Comparison of ENCODE assay signal across 9 cellular contexts in the genomic region with DNA sequence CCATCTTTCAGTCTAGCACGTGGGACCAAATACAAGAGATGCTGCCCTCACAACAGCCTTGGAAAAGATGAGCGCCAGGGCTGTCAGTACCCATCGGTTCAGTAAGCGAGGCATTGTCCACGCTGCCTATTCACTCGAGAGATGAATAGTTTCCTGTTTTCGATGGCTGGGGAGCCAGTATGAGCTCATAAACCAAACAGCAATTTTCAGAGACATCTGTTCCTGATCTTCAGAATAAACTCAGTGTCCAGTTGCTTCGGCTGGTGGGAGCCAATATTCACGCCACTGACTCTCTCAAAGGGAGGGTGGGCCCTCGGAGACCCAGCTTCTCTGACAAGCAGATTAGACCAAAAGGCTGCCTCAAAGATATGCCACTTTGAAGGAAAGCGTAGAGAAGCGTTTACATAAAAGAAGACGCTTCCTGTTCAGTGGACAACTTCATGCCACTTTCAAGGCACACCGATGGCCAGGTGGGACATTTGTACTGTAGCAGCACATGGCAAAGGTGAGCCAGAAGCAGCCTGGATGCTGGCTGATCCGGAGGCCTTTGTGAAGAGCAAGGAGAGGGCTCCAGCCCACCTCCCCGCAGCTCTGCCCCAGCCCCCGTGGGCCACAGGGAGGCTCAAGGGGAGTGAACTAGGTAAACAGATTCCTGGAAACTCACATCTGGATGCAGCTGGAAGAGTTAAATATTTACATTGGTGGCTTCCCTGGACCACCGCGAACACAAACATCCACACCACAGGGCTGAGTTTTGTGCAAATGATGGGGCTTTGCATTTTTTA. TPM values are rescaled to one million over a fixed set of nuclear protein-coding genes. Genes with fewer than 3 reads are reported as not detected.
DNase-seq lines count a peak whose midpoint lies in the region; ATAC-seq, FAIRE-seq and TF ChIP-seq lines count a peak whose summit lies in the region.
"Had no signal": no experiment of that assay in that cellular context is flagged by ENCODE, and none has a peak within 500 bp of the region (broad histone marks: within the 10 kb centered on the region; RNA-seq: fewer than 3 reads in every experiment).

No MANE protein-coding gene starts in this region.

- ATAC-seq in GM21423 (IDR thresholded peaks at IDR 0.05; ENCODE audit: unreplicated experiment), result no peak

- DNase-seq in NCI-H2029 (lab: John Stamatoyannopoulos, UW), result peak; percentile 60
- peak; percentile 77 for DNase-seq in brain pericyte (ENCODE audit: low read depth, low spot score)
- peak; percentile 81 for DNase-seq in iris pigment epithelial cell (ENCODE audit: low read depth)
- DNase-seq in substantia nigra (lab: John Stamatoyannopoulos, UW), result peak in 36 of 49 donors; percentile 8 to 81 (median 43)
- no peak for DNase-seq in GM12891 (ENCODE audit: insufficient read length, low spot score)
- DNase-seq in HEK293T (ENCODE audit: extremely low spot score), result no peak
- DNase-seq: NCI-H1694 treated with DMSO at 0.1 percent for 48 hours had no signal

- no peak for FAIRE-seq in GM12891 (lab: Jason Lieb, UNC)
- FAIRE-seq: GM18507 had no signal

- CTCF ChIA-PET in HEK293T (lab: Yijun Ruan, JAX), result interaction anchor here (1.1 kb wide), 1 partner anchor 53 kb away, joined by 5 read pairs; no protein-coding TSS in a partner anchor

- H3K27ac ChIP-seq in substantia nigra (ENCODE audit: low read depth, low read length, poor library complexity, severe bottlenecking), result peak overlapping the region; percentile 50

- TF ChIP-seq POLR2A in GM12891 (IDR thresholded peaks at IDR 0.05; ENCODE audit: low read depth, low read length), result no peak

- POLR2A ChIA-PET in HEK293T (lab: Yijun Ruan, JAX), result no interaction called here

TF ChIP-seq in GM12891, 5 proteins besides CTCF, POLR2A, EP300 and RAD21:
- TF ChIP-seq PAX5 (IDR thresholded peaks at IDR 0.05; ENCODE audit: insufficient read depth, low read length, severe bottlenecking), result no peak
- TF ChIP-seq POU2F2 (IDR thresholded peaks at IDR 0.05; ENCODE audit: low read depth, low read length), result no peak
- no peak for TF ChIP-seq SPI1 (IDR thresholded peaks at IDR 0.05; ENCODE audit: low read depth, low read length)
- no peak for TF ChIP-seq TAF1 (IDR thresholded peaks at IDR 0.05; ENCODE audit: low read depth, low read length)
- TF ChIP-seq POLR2AphosphoS5 (IDR thresholded peaks at IDR 0.05; ENCODE audit: low read depth, low read length), result no peak
TF ChIP-seq in GM12891: peak in this region for 0.

TF ChIP-seq in HEK293T, 16 proteins besides CTCF, POLR2A, EP300 and RAD21:
- no peak for TF ChIP-seq ARNT (IDR thresholded peaks at IDR 0.05)
- TF ChIP-seq SP1 (IDR thresholded peaks at IDR 0.05), result no peak
- TF ChIP-seq, protein P1, sequence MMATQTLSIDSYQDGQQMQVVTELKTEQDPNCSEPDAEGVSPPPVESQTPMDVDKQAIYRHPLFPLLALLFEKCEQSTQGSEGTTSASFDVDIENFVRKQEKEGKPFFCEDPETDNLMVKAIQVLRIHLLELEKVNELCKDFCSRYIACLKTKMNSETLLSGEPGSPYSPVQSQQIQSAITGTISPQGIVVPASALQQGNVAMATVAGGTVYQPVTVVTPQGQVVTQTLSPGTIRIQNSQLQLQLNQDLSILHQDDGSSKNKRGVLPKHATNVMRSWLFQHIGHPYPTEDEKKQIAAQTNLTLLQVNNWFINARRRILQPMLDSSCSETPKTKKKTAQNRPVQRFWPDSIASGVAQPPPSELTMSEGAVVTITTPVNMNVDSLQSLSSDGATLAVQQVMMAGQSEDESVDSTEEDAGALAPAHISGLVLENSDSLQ (IDR thresholded peaks at IDR 0.05), result no peak
- no peak for TF ChIP-seq L3MBTL2 (conservative IDR thresholded peaks at IDR 0.05)
- TF ChIP-seq FOXM1 (IDR thresholded peaks at IDR 0.05; ENCODE audit: borderline replicate concordance), result no peak
- TF ChIP-seq LEF1 (IDR thresholded peaks at IDR 0.05; ENCODE audit: borderline replicate concordance), result no peak
- no peak for TF ChIP-seq FOXA1 (IDR thresholded peaks at IDR 0.05)
- no peak for TF ChIP-seq ELF4 (IDR thresholded peaks at IDR 0.05)
TF ChIP-seq in HEK293T: peak in this region for 0.

RNA-seq across cellular contexts. Expression of a gene that starts 6.0 kb away (rescaled TPM):
- polyA plus RNA-seq in GM12891 (2012; ENCODE audit: low read depth, missing spikeins), result 7.0 TPM

RNA-seq across cellular contexts. Expression of a gene that starts 23.4 kb away (rescaled TPM):
- 0.26 TPM for polyA plus RNA-seq in GM12891 (2012; ENCODE audit: low read depth, missing spikeins)

Comparison
In these comparisons a context has a peak if more than half of its experiments do, and no peak if none do; other contexts are left out.
1. DNase-seq: peak in NCI-H2029 (single experiment), brain pericyte (single experiment), iris pigment epithelial cell (single experiment) and substantia nigra (36 of 49); none in GM12891 (single experiment) and HEK293T (single experiment).